ENCODE assay signal across 25 cellular contexts in the genomic region with DNA sequence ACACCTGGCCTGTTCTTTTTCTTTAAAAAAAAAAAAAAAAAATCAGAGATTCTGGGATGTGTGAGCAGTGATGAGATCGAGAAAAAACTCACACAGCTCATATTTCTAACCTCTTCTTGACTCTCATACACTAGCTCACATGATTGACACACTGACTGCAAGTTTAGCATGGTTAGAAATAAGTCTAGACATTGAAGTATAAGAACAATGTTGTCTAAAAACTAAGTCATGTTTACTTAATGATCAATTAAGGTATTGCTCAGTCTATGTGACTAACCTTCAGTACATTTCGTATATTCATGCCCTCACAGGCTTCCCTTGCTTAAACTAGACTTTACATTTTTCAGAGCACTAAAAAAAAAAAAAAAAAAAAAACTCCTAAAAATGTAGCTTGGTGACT.
"Had no signal": no experiment of that assay in that cellular context is flagged by ENCODE, and none has a peak within 500 bp of the region (broad histone marks: within the 10 kb centered on the region; RNA-seq: fewer than 3 reads in every experiment).

No MANE protein-coding gene starts in this region.

- H3K9ac ChIP-seq: parathyroid adenoma had no signal

- H3K9me3 ChIP-seq: gastroesophageal sphincter, psoas muscle, right atrium auricular region, spleen, thoracic aorta, vagina had no signal

- H3K4me3 ChIP-seq: gastroesophageal sphincter, hepatocyte, psoas muscle, right atrium auricular region, spleen, thoracic aorta, vagina had no signal

- H3K36me3 ChIP-seq: gastroesophageal sphincter, right atrium auricular region, spleen, thoracic aorta, vagina had no signal

- H3K36me3 Mint-ChIP-seq: memory B cell, type B pancreatic cell had no signal

- H2AFZ ChIP-seq: hepatocyte, parathyroid adenoma had no signal

- H3K4me2 ChIP-seq: hepatocyte had no signal

- H3K27ac ChIP-seq: gastroesophageal sphincter, hepatocyte, parathyroid adenoma, psoas muscle, right atrium auricular region, spleen, thoracic aorta, vagina had no signal

- H3K79me2 ChIP-seq: hepatocyte, parathyroid adenoma had no signal

- H3K9me3 Mint-ChIP-seq: activated CD4-positive, alpha-beta memory T cell treated with anti-CD3 and anti-CD28 coated beads, Interleukin-2, amount 10 ng/mL, durations not matched to agents 7 days and 5 days; activated CD4-positive, alpha-beta T cell treated with anti-CD3 and anti-CD28 coated beads, Interleukin-2, amount 10 ng/mL, durations not matched to agents 7 days and 5 days; activated T-cell treated with anti-CD3 and anti-CD28 coated beads, Interleukin-2, amount 50 U/mL, for 24 hours; neural crest cell; type B pancreatic cell had no signal

- H3K27me3 ChIP-seq: gastroesophageal sphincter, hepatocyte, right atrium auricular region, spleen, vagina had no signal

- ATAC-seq: gastroesophageal sphincter; naive thymus-derived CD4-positive, alpha-beta T cell; psoas muscle had no signal

- DNase-seq: activated CD4-positive, alpha-beta memory T cell treated with anti-CD3 and anti-CD28 coated beads, Interleukin-2, amount 10 ng/mL, durations not matched to agents 7 days and 5 days; activated CD4-positive, alpha-beta T cell treated with anti-CD3 and anti-CD28 coated beads, Interleukin-2, amount 10 ng/mL, durations not matched to agents 7 days and 5 days; activated CD4-positive, CD25-positive, alpha-beta regulatory T cell treated with anti-CD3 and anti-CD28 coated beads, Interleukin-2, amount 50 U/mL, for 72 hours; activated CD8-positive, alpha-beta memory T cell treated with anti-CD3 and anti-CD28 coated beads, Interleukin-2, amount 50 U/mL, for 48 hours; activated gamma-delta T cell treated with Interleukin-2 at 50 U/mL for 16 hours; activated naive CD4-positive, alpha-beta T cell treated with anti-CD3 and anti-CD28 coated beads, Interleukin-2, amount 50 U/mL, for 16 hours; activated T-cell treated with anti-CD3 and anti-CD28 coated beads, Interleukin-2, amount 50 U/mL, for 24 hours; dermis blood vessel endothelial cell; effector CD4-positive, alpha-beta T cell; midbrain; naive thymus-derived CD4-positive, alpha-beta T cell; nucleus accumbens; psoas muscle; spleen; stimulated activated naive CD4-positive, alpha-beta T cell had no signal

- H3K27me3 Mint-ChIP-seq: activated CD4-positive, alpha-beta memory T cell treated with anti-CD3 and anti-CD28 coated beads, Interleukin-2, amount 10 ng/mL, durations not matched to agents 7 days and 5 days; memory B cell; type B pancreatic cell had no signal

- H3K27ac Mint-ChIP-seq: activated CD4-positive, alpha-beta memory T cell treated with anti-CD3 and anti-CD28 coated beads, Interleukin-2, amount 10 ng/mL, durations not matched to agents 7 days and 5 days; activated CD4-positive, alpha-beta T cell treated with anti-CD3 and anti-CD28 coated beads, Interleukin-2, amount 10 ng/mL, durations not matched to agents 7 days and 5 days; memory B cell; naive thymus-derived CD4-positive, alpha-beta T cell; type B pancreatic cell had no signal

- H3K4me1 ChIP-seq: gastroesophageal sphincter, psoas muscle, right atrium auricular region, spleen, vagina had no signal

- H3K4me3 Mint-ChIP-seq: activated CD4-positive, alpha-beta memory T cell treated with anti-CD3 and anti-CD28 coated beads, Interleukin-2, amount 10 ng/mL, durations not matched to agents 7 days and 5 days; activated CD4-positive, alpha-beta T cell treated with anti-CD3 and anti-CD28 coated beads, Interleukin-2, amount 10 ng/mL, durations not matched to agents 7 days and 5 days; activated T-cell treated with anti-CD3 and anti-CD28 coated beads, Interleukin-2, amount 50 U/mL, for 24 hours; memory B cell; naive thymus-derived CD4-positive, alpha-beta T cell; neural crest cell; type B pancreatic cell had no signal

- FAIRE-seq: colon had no signal

- H3K4me1 Mint-ChIP-seq: activated CD4-positive, alpha-beta T cell treated with anti-CD3 and anti-CD28 coated beads, Interleukin-2, amount 10 ng/mL, durations not matched to agents 7 days and 5 days; memory B cell; naive thymus-derived CD4-positive, alpha-beta T cell had no signal
